15 cellular contexts compared by ENCODE assay signal in the genomic region with DNA sequence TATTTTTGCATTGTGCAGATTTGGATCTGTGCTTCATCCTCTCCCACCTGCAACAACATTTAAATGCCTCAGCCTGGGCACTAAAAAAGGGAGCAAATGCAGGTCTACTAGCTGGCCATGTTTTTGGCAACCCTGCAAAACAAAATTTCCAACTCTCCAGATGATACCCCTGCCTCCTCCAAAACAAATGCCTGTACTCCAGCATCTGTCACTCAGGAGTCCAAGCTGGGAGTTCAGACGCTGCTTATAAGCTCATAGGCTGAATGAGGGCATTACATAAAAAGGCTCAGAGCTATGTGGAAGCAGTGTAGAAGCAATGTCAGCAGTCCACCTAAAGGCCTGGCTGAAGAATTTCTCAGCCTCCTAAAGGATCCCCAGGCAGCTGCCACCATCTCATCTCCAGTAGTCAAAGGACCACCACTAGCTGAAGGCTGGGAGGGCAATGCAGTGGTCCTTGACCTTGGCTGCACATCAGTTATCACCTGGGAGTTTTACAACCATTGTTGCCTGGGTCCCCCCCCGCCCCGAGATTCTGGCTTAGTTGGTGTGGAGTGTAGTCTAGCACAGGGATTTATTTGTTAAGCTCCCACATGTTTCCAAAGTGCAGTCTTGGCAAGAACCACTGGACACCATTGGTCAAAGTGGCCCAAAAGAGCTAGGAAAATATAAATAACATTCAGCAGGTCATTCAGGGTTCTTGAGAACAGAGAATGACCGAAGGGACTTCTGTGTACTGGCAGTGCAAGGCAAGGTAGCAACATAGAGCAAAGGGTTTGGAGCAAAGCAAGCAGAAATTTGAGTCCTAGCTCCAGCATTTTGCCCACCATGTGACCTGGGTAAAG. TPM values are rescaled to one million over a fixed set of nuclear protein-coding genes. Genes with fewer than 3 reads are reported as not detected.
DNase-seq lines count a peak whose midpoint lies in the region; ATAC-seq and TF ChIP-seq lines count a peak whose summit lies in the region.
"Had no signal": no experiment of that assay in that cellular context is flagged by ENCODE, and none has a peak within 500 bp of the region (broad histone marks: within the 10 kb centered on the region; RNA-seq: fewer than 3 reads in every experiment).

No MANE protein-coding gene starts in this region.

- no peak for ATAC-seq in GM18858 (IDR thresholded peaks at IDR 0.05; ENCODE audit: unreplicated experiment)
- ATAC-seq: gastroesophageal sphincter, HepG2, PC-3 had no signal

- intact Hi-C loops in CD4-positive, alpha-beta memory T cell (cut with micrococcal nuclease) = loop anchor here (2.0 kb wide), 1 partner anchor 21 kb away; no protein-coding TSS in a partner anchor
- intact Hi-C loops in sigmoid colon (cut with DNase I) = no loop called here

- peak overlapping the region in 3 of 8 donors; percentile 40 to 77 (median 57) for H3K4me3 Mint-ChIP-seq in CD4-positive, alpha-beta memory T cell

- 80 to 82% methylated on average over 4 of the region's 4 CpGs for WGBS in sigmoid colon, 2 donors

- TF ChIP-seq POLR2A in sigmoid colon (IDR thresholded peaks at IDR 0.05) = no peak

- peaks cover 91 to 100% (median 97%) of the 10 kb centered on the region in 4 donors for H3K4me1 Mint-ChIP-seq in CD4-positive, alpha-beta memory T cell

- DNase-seq in CD4-positive, alpha-beta memory T cell = peak in 1 of 5 donors; percentile 30
- DNase-seq in NCI-H1694 (lab: John Stamatoyannopoulos, UW) (peak; percentile 87), caudate nucleus (lab: John Stamatoyannopoulos, UW) (no peak), sigmoid colon (peak; percentile 58), NCI-H510A (lab: John Stamatoyannopoulos, UW) (no peak), GM10266 (ENCODE audit: extremely low spot score) (no peak), SIG-M5 (lab: John Stamatoyannopoulos, UW) (no peak)
- DNase-seq: EL, NCI-H1048, PC-3, uterus had no signal

- no peak for TF ChIP-seq CTCF in sigmoid colon (IDR thresholded peaks at IDR 0.05)
- TF ChIP-seq CTCF in GM10266 (IDR thresholded peaks at IDR 0.05; ENCODE audit: control insufficient read depth, insufficient read depth, low read depth, missing control alignments) = no peak

- peaks cover 0 to 2% (median 0%) of the 10 kb centered on the region in 8 donors for H3K9me3 Mint-ChIP-seq in CD4-positive, alpha-beta memory T cell

- H3K27ac Mint-ChIP-seq in CD4-positive, alpha-beta memory T cell = peak overlapping the region; percentile 88 to 99 (median 97)

- H3K27me3 ChIP-seq in CD4-positive, alpha-beta memory T cell (ENCODE audit: insufficient read depth, low read length) = no peaks in the 10 kb centered on the region
- H3K27me3 ChIP-seq in sigmoid colon = no peaks in the 10 kb centered on the region
- H3K27me3 ChIP-seq: BLaER1, gastroesophageal sphincter, uterus had no signal

- H3K36me3 Mint-ChIP-seq in CD4-positive, alpha-beta memory T cell = peaks cover 13 to 66% of the 10 kb centered on the region in 2 donors

- H3K4me3 ChIP-seq in CD4-positive, alpha-beta memory T cell (ENCODE audit: low read length in 2 of 2) = no peak overlapping the region
- no peak overlapping the region for H3K4me3 ChIP-seq in sigmoid colon
- H3K4me3 ChIP-seq: BLaER1, gastroesophageal sphincter, uterus had no signal

- no peak for TF ChIP-seq EP300 in sigmoid colon (IDR thresholded peaks at IDR 0.05)

- H3K27me3 Mint-ChIP-seq in CD4-positive, alpha-beta memory T cell = no peaks in the 10 kb centered on the region

- H3K4me1 ChIP-seq in CD4-positive, alpha-beta memory T cell (ENCODE audit: insufficient read depth, low read length) = peaks cover 100% of the 10 kb centered on the region
- peaks cover 0 to 100% (median 83%) of the 10 kb centered on the region in 4 donors for H3K4me1 ChIP-seq in sigmoid colon

- POLR2A ChIA-PET in CD4-positive, alpha-beta memory T cell (lab: Charles Lee; ENCODE audit: partially characterized antibody) = interaction anchor here (1.2 to 2.5 kb wide), 4 partner anchors 16 to 28 kb away, joined by 3 to 14 read pairs (median 7); no protein-coding TSS in a partner anchor

- H3K9me3 ChIP-seq in CD4-positive, alpha-beta memory T cell (ENCODE audit: control insufficient read depth in 1 of 2, low read length in 2 of 2) = no peaks in the 10 kb centered on the region
- no peaks in the 10 kb centered on the region for H3K9me3 ChIP-seq in sigmoid colon
- H3K9me3 ChIP-seq: BLaER1, gastroesophageal sphincter, uterus had no signal

- peak overlapping the region; percentile 89 for H3K27ac ChIP-seq in CD4-positive, alpha-beta memory T cell (ENCODE audit: low read depth, low read length)
- H3K27ac ChIP-seq in caudate nucleus (ENCODE audit: low read depth, low read length) (peak overlapping the region; percentile 54), sigmoid colon (peak overlapping the region in 1 of 4 donors; percentile 90)
- H3K27ac ChIP-seq: BLaER1 had no signal

- CTCF ChIA-PET in CD4-positive, alpha-beta memory T cell (lab: Charles Lee; ENCODE audit: partially characterized antibody) = interaction anchor here (0.8 to 2.5 kb wide), 8 partner anchors 14 to 147 kb away, joined by 3 to 14 read pairs (median 4); no protein-coding TSS in a partner anchor

- H3K36me3 ChIP-seq in CD4-positive, alpha-beta memory T cell (ENCODE audit: insufficient read depth, low read length) = peaks cover 6% of the 10 kb centered on the region
- H3K36me3 ChIP-seq in sigmoid colon = no peaks in the 10 kb centered on the region
- H3K36me3 ChIP-seq: gastroesophageal sphincter, uterus had no signal

RNA-seq across cellular contexts. Expression of gene ITPKB, which starts 57.2 kb away (rescaled TPM):
- 100 to 1,000 TPM; 156 to 159 TPM for total RNA-seq in CD4-positive, alpha-beta memory T cell
- polyA plus RNA-seq in CD4-positive, alpha-beta memory T cell = 10 to 100 TPM; 52.2 to 52.3 TPM
- total RNA-seq in sigmoid colon = 10 to 100 TPM; 52.4 to 80.9 (median 61.7) TPM
- polyA plus RNA-seq in sigmoid colon = 10 to 100 TPM in 1 of 3 donors, 1 to 10 TPM in 2; 1.4 to 20.4 (median 4.2) TPM
- total RNA-seq: HepG2 had no signal
- polyA plus RNA-seq: HepG2 had no signal

Comparison
In these comparisons a context has a peak if more than half of its experiments do, and no peak if none do; other contexts are left out.
1. DNase-seq: peak in NCI-H1694 (single experiment) and sigmoid colon (single experiment); none in caudate nucleus (0 of 61), NCI-H510A (single experiment), GM10266 (single experiment) and SIG-M5 (single experiment).